In genomic region chr14:35429951-35430350, GRCh38 we compare ENCODE assay signal across 30 cellular contexts. TPM values are rescaled to one million over a fixed set of nuclear protein-coding genes. Genes with fewer than 3 reads are reported as not detected.
DNase-seq lines count a peak whose midpoint lies in the region; ATAC-seq and TF ChIP-seq lines count a peak whose summit lies in the region.
"Had no signal": no experiment of that assay in that cellular context is flagged by ENCODE, and none has a peak within 500 bp of the region (broad histone marks: within the 10 kb centered on the region; RNA-seq: fewer than 3 reads in every experiment).

No MANE protein-coding gene starts in this region.

- H3K4me3 ChIP-seq in mammary epithelial cell (replicated peaks in 1 of 3; ENCODE audit: insufficient read depth in 1 of 3, low read depth in 2 of 3, low read length in 3 of 3) (no peak overlapping the region), breast epithelium (no peak overlapping the region), osteoblast (ENCODE audit: insufficient read depth, low read length) (no peak overlapping the region)
- H3K4me3 ChIP-seq: body of pancreas, heart right ventricle, tibial artery had no signal

- H3K9ac ChIP-seq in mammary epithelial cell (ENCODE audit: insufficient read depth, low read length) (no peak overlapping the region), H9 (ENCODE audit: extremely low read depth, insufficient read length, low read length) (no peak overlapping the region)
- H3K9ac ChIP-seq: KMS-11 had no signal

- no peak overlapping the region for H2AK5ac ChIP-seq in H9 (ENCODE audit: insufficient read length, low read length)

- no peak overlapping the region for H3K4ac ChIP-seq in H9 (ENCODE audit: low read depth, low read length)

- H2AFZ ChIP-seq in mammary epithelial cell (ENCODE audit: low read depth, low read length) = peak overlapping the region; percentile 33
- H2AFZ ChIP-seq in H9 (ENCODE audit: low read length) = peak overlapping the region; percentile 25
- peak overlapping the region; percentile 80 for H2AFZ ChIP-seq in osteoblast (ENCODE audit: low read length)

- H3K23me2 ChIP-seq in H9 (ENCODE audit: insufficient read length, low read depth, low read length, poor library complexity, severe bottlenecking) = no peaks in the 10 kb centered on the region

- no peaks in the 10 kb centered on the region; a peak in 1 of 5 replicates for H3K9me3 Mint-ChIP-seq in H9
- H3K9me3 Mint-ChIP-seq in activated T-helper 1 cell treated with anti-CD3 and anti-CD28 coated beads, Interleukin-12 subunit alpha, Interleukin-12 subunit beta, Interleukin-2, Interleukin-4 antibody, amounts not matched to agents 30 ng/mL and 10 ng/mL and 1 ng/mL, durations not matched to agents 14 hours and 24 hours and 36 hours = no peaks in the 10 kb centered on the region
- H3K9me3 Mint-ChIP-seq: activated T-cell treated with anti-CD3 and anti-CD28 coated beads, Interleukin-2, amount 50 U/mL, for 24 hours; dendritic cell treated with granulocyte-macrophage colony-stimulating factor and Interleukin-4, amounts not matched to agents 40 ng/mL and 50 ng/mL, for 4 days; naive B cell had no signal

- H4K91ac ChIP-seq in H9 (ENCODE audit: insufficient read length, low read depth, low read length) = no peak overlapping the region

- H3K4me1 ChIP-seq in mammary epithelial cell (ENCODE audit: insufficient read depth, low read length) = no peaks in the 10 kb centered on the region
- no peaks in the 10 kb centered on the region for H3K4me1 ChIP-seq in breast epithelium
- H3K4me1 ChIP-seq in H9 (ENCODE audit: insufficient read depth, low read length) = peaks cover 2% of the 10 kb centered on the region; the same call in 1 of the 2 replicates
- no peaks in the 10 kb centered on the region for H3K4me1 ChIP-seq in osteoblast (ENCODE audit: insufficient read depth, low read length)
- H3K4me1 ChIP-seq: body of pancreas, heart right ventricle, tibial artery had no signal

- H3K27ac Mint-ChIP-seq in H9 = 0 out of 7 replicates have a peak overlapping the region, but pooled peaks of 1 of the 3 experiments have one; percentile 6
- peak overlapping the region; percentile 3 for H3K27ac Mint-ChIP-seq in activated T-helper 1 cell treated with anti-CD3 and anti-CD28 coated beads, Interleukin-12 subunit alpha, Interleukin-12 subunit beta, Interleukin-2, Interleukin-4 antibody, amounts not matched to agents 30 ng/mL and 10 ng/mL and 1 ng/mL, durations not matched to agents 14 hours and 24 hours and 36 hours
- H3K27ac Mint-ChIP-seq: activated T-cell treated with anti-CD3 and anti-CD28 coated beads, Interleukin-2, amount 50 U/mL, for 24 hours; dendritic cell treated with granulocyte-macrophage colony-stimulating factor and Interleukin-4, amounts not matched to agents 40 ng/mL and 50 ng/mL, for 4 days had no signal

- no peaks in the 10 kb centered on the region for H3K9me3 ChIP-seq in mammary epithelial cell (replicated peaks; ENCODE audit: insufficient read depth, low read length)
- H3K9me3 ChIP-seq in breast epithelium = no peaks in the 10 kb centered on the region
- no peaks in the 10 kb centered on the region for H3K9me3 ChIP-seq in H9 (ENCODE audit: control insufficient read depth, low read depth, low read length)
- no peaks in the 10 kb centered on the region for H3K9me3 ChIP-seq in osteoblast (ENCODE audit: low read depth, low read length)
- H3K9me3 ChIP-seq: body of pancreas, heart right ventricle, tibial artery had no signal

- H2BK5ac ChIP-seq in H9 (ENCODE audit: insufficient read length, low read length) = no peak overlapping the region

- H2BK12ac ChIP-seq in H9 (ENCODE audit: insufficient read length, low read depth, low read length) = no peak overlapping the region

- no peak for DNase-seq in mammary epithelial cell
- DNase-seq in breast epithelium (ENCODE audit: low spot score in 2 of 2) = no peak
- no peak for DNase-seq in H9
- DNase-seq in activated T-helper 1 cell treated with anti-CD3 and anti-CD28 coated beads, Interleukin-12 subunit alpha, Interleukin-12 subunit beta, Interleukin-2, Interleukin-4 antibody, amounts not matched to agents 30 ng/mL and 10 ng/mL and 1 ng/mL, durations not matched to agents 14 hours and 24 hours and 36 hours (ENCODE audit: low spot score) = no peak
- DNase-seq in osteoblast (ENCODE audit: insufficient read length, low spot score, missing footprints) = no peak
- no peak for DNase-seq in OCI-M1 (lab: John Stamatoyannopoulos, UW)
- DNase-seq in stimulated activated naive CD4-positive, alpha-beta T cell treated with Interleukin-2 at 50 U/mL for 16 hours (lab: John Stamatoyannopoulos, UW) = no peak
- DNase-seq: activated CD4-positive, alpha-beta T cell treated with anti-CD3 and anti-CD28 coated beads for 48 hours; activated naive CD4-positive, alpha-beta T cell; activated T-cell treated with anti-CD3 and anti-CD28 coated beads, Interleukin-2, amount 50 U/mL, for 24 hours; body of pancreas; C1 segment of cervical spinal cord; DMS53; foreskin melanocyte; heart right ventricle; kidney; midbrain; naive B cell; NCI-H1417; NCI-H2029 treated with DMSO at 0.1 percent for 48 hours; NCI-H2227 treated with DMSO at 0.1 percent for 48 hours; NCI-H526 treated with DMSO at 0.1 percent for 48 hours; SHP77 treated with DMSO at 0.1 percent for 48 hours; stimulated activated CD4-positive, alpha-beta T cell treated with anti-CD3 and anti-CD28 coated beads, Interleukin-4, amount 100 ng/mL, for 24 hours; T1000; tibial artery; WERI-Rb-1 had no signal

- intact Hi-C loops in mammary epithelial cell (cut with micrococcal nuclease) = no loop called here
- intact Hi-C loops in breast epithelium (cut with DNase I; ENCODE audit: low total_unique reads) = no loop called here
- intact Hi-C loops in activated T-helper 1 cell treated with anti-CD3 and anti-CD28 coated beads, Interleukin-12 subunit alpha, Interleukin-12 subunit beta, Interleukin-2, Interleukin-4 antibody, amounts not matched to agents 30 ng/mL and 10 ng/mL and 1 ng/mL, durations not matched to agents 14 hours and 24 hours and 36 hours (cut with micrococcal nuclease) = no loop called here

- H3K4me3 Mint-ChIP-seq in H9 = no peak overlapping the region
- H3K4me3 Mint-ChIP-seq in activated T-helper 1 cell treated with anti-CD3 and anti-CD28 coated beads, Interleukin-12 subunit alpha, Interleukin-12 subunit beta, Interleukin-2, Interleukin-4 antibody, amounts not matched to agents 30 ng/mL and 10 ng/mL and 1 ng/mL, durations not matched to agents 14 hours and 24 hours and 36 hours = no peak overlapping the region
- H3K4me3 Mint-ChIP-seq: activated T-cell treated with anti-CD3 and anti-CD28 coated beads, Interleukin-2, amount 50 U/mL, for 24 hours; dendritic cell treated with granulocyte-macrophage colony-stimulating factor and Interleukin-4, amounts not matched to agents 40 ng/mL and 50 ng/mL, for 4 days had no signal

- no peak overlapping the region for H3T11ph ChIP-seq in H9 (ENCODE audit: low read length)

- no peaks in the 10 kb centered on the region for H3K27me3 Mint-ChIP-seq in H9 (ENCODE audit: low read depth)
- no peaks in the 10 kb centered on the region for H3K27me3 Mint-ChIP-seq in activated T-helper 1 cell treated with anti-CD3 and anti-CD28 coated beads, Interleukin-12 subunit alpha, Interleukin-12 subunit beta, Interleukin-2, Interleukin-4 antibody, amounts not matched to agents 30 ng/mL and 10 ng/mL and 1 ng/mL, durations not matched to agents 14 hours and 24 hours and 36 hours (ENCODE audit: insufficient read depth)
- H3K27me3 Mint-ChIP-seq: activated T-cell treated with anti-CD3 and anti-CD28 coated beads, Interleukin-2, amount 50 U/mL, for 24 hours; dendritic cell treated with granulocyte-macrophage colony-stimulating factor and Interleukin-4, amounts not matched to agents 40 ng/mL and 50 ng/mL, for 4 days; naive B cell had no signal

- 76% methylated on average over 4 of the region's 4 CpGs for WGBS in mammary epithelial cell (ENCODE audit: low coverage, missing lambda C conversion rate)
- no CpG with 5 or more reads among the region's 4 CpGs for WGBS in H9 (ENCODE audit: extremely low coverage, insufficient read length, low lambda C conversion rate)

- H3K23ac ChIP-seq in H9 (ENCODE audit: insufficient read length, low read depth, low read length) = no peak overlapping the region

- no peak overlapping the region for H3K14ac ChIP-seq in H9 (ENCODE audit: insufficient read depth, low read length)

- H3K4me2 ChIP-seq in mammary epithelial cell (ENCODE audit: insufficient read depth, low read depth, low read length) (no peak overlapping the region), H9 (ENCODE audit: insufficient read depth, insufficient read length, low read length) (no peak overlapping the region), osteoblast (ENCODE audit: insufficient read depth, low read length) (peak overlapping the region; percentile 44)
- H3K4me2 ChIP-seq: KMS-11 had no signal

- H4K5ac ChIP-seq in H9 (ENCODE audit: insufficient read length, low read depth, low read length) = no peak overlapping the region

- no peaks in the 10 kb centered on the region for H3K36me3 ChIP-seq in mammary epithelial cell (ENCODE audit: insufficient read depth, low read length)
- H3K36me3 ChIP-seq in breast epithelium = no peaks in the 10 kb centered on the region
- H3K36me3 ChIP-seq in osteoblast (ENCODE audit: insufficient read depth, low read length) = no peaks in the 10 kb centered on the region
- H3K36me3 ChIP-seq: heart right ventricle, tibial artery, WERI-Rb-1 had no signal

- H3K27me3 ChIP-seq in mammary epithelial cell (ENCODE audit: insufficient read depth, low read length) (no peaks in the 10 kb centered on the region), breast epithelium (no peaks in the 10 kb centered on the region), H9 (ENCODE audit: insufficient read depth, low read length) (no peaks in the 10 kb centered on the region), osteoblast (ENCODE audit: insufficient read depth, low read length) (no peaks in the 10 kb centered on the region)
- H3K27me3 ChIP-seq: body of pancreas, heart right ventricle, tibial artery had no signal

- H4K20me1 ChIP-seq in mammary epithelial cell (ENCODE audit: insufficient read depth, low read length) (no peaks in the 10 kb centered on the region), H9 (ENCODE audit: control insufficient read depth, insufficient read depth, insufficient read length) (no peaks in the 10 kb centered on the region), osteoblast (ENCODE audit: insufficient read depth, low read length) (no peaks in the 10 kb centered on the region)

- no peak for TF ChIP-seq POLR2A in breast epithelium (IDR thresholded peaks at IDR 0.05)

- in situ Hi-C loops in mammary epithelial cell (cut with MboI; ENCODE audit: low sequenced_read_pairs in 2 of 2) = loop anchor here (25.0 kb wide), 1 partner anchor 257 kb away; no protein-coding TSS in a partner anchor

- no peak for TF ChIP-seq CTCF in mammary epithelial cell (conservative IDR thresholded peaks at IDR 0.05 in 1 of 2, IDR thresholded peaks at IDR 0.05 in 1 of 2; ENCODE audit: extremely low read depth in 1 of 2, insufficient read depth in 1 of 2, low read depth in 1 of 2, low read length in 2 of 2)
- no peak for TF ChIP-seq CTCF in breast epithelium (IDR thresholded peaks at IDR 0.05)
- TF ChIP-seq CTCF in H9 (conservative IDR thresholded peaks at IDR 0.05) = no peak
- TF ChIP-seq CTCF in osteoblast (IDR thresholded peaks at IDR 0.05; ENCODE audit: extremely low read depth, low read depth, low read length) = no peak

- H3K56ac ChIP-seq in H9 (ENCODE audit: insufficient read length, low read depth, low read length) = no peak overlapping the region

- H3K4me1 Mint-ChIP-seq in H9 = no peaks in the 10 kb centered on the region; a peak in 1 of 4 replicates
- H3K4me1 Mint-ChIP-seq in activated T-helper 1 cell treated with anti-CD3 and anti-CD28 coated beads, Interleukin-12 subunit alpha, Interleukin-12 subunit beta, Interleukin-2, Interleukin-4 antibody, amounts not matched to agents 30 ng/mL and 10 ng/mL and 1 ng/mL, durations not matched to agents 14 hours and 24 hours and 36 hours (ENCODE audit: low read depth) = peaks cover 24% of the 10 kb centered on the region

- H4K8ac ChIP-seq in H9 (replicated peaks; ENCODE audit: insufficient read length, low read depth, low read length) = no peak overlapping the region

- dilution Hi-C loops in mammary epithelial cell (cut with HindIII; ENCODE audit: low sequenced_read_pairs) = loop anchor here (5.0 kb wide), 1 partner anchor 247 kb away; no protein-coding TSS in a partner anchor

- CTCF ChIA-PET in mammary epithelial cell (lab: Charles Lee; ENCODE audit: low non-redundant PET) = no interaction called here

- no peaks in the 10 kb centered on the region for H3K36me3 Mint-ChIP-seq in H9 (ENCODE audit: insufficient read depth in 1 of 3, low read depth in 3 of 3)
- H3K36me3 Mint-ChIP-seq in activated T-helper 1 cell treated with anti-CD3 and anti-CD28 coated beads, Interleukin-12 subunit alpha, Interleukin-12 subunit beta, Interleukin-2, Interleukin-4 antibody, amounts not matched to agents 30 ng/mL and 10 ng/mL and 1 ng/mL, durations not matched to agents 14 hours and 24 hours and 36 hours (ENCODE audit: low read depth) = no peaks in the 10 kb centered on the region
- H3K36me3 Mint-ChIP-seq: naive B cell had no signal

- H3K79me1 ChIP-seq in H9 (ENCODE audit: insufficient read depth, low read depth, low read length, poor library complexity, severe bottlenecking) = no peaks in the 10 kb centered on the region

- H2BK20ac ChIP-seq in H9 (ENCODE audit: low read depth, low read length, poor library complexity, severe bottlenecking) = no peak overlapping the region

- no TSS peak for BruUV-seq in mammary epithelial cell (replicated peaks; lab: Mats Ljungman, UMichigan)

- H3K18ac ChIP-seq in H9 (ENCODE audit: insufficient read length, low read depth, low read length) = no peak overlapping the region

- no peak overlapping the region for H3K27ac ChIP-seq in mammary epithelial cell (ENCODE audit: insufficient read depth, low read depth, low read length)
- no peak overlapping the region for H3K27ac ChIP-seq in breast epithelium
- H3K27ac ChIP-seq in H9 (ENCODE audit: insufficient read length, low read depth, low read length) = no peak overlapping the region
- no peak overlapping the region for H3K27ac ChIP-seq in osteoblast (ENCODE audit: low read depth, low read length)
- H3K27ac ChIP-seq: body of pancreas, heart right ventricle, KMS-11, tibial artery, WERI-Rb-1 had no signal

- no peak overlapping the region for H2BK120ac ChIP-seq in H9 (ENCODE audit: low read depth, low read length, poor library complexity, severe bottlenecking)

- H2BK15ac ChIP-seq in H9 (ENCODE audit: low read depth, low read length) = no peak overlapping the region

- H3K79me2 ChIP-seq in mammary epithelial cell (ENCODE audit: insufficient read depth, low read length) (no peaks in the 10 kb centered on the region), H9 (ENCODE audit: insufficient read depth, low read length) (no peaks in the 10 kb centered on the region), osteoblast (ENCODE audit: insufficient read depth, low read length) (no peaks in the 10 kb centered on the region)

- no peak for ATAC-seq in HG02763 (IDR thresholded peaks at IDR 0.05; ENCODE audit: unreplicated experiment)
- ATAC-seq: body of pancreas, heart right ventricle had no signal

RNA-seq across cellular contexts. Expression of gene NFKBIA, which starts 25.4 kb away (rescaled TPM):
- total RNA-seq in mammary epithelial cell (10 to 100 TPM; 81.0 to 86.7 TPM), breast epithelium (100 to 1,000 TPM; 418 to 546 (median 422) TPM), H9 (2021) (38.4 and 39.1 TPM in 2 replicates), osteoblast (43.6 and 51.0 TPM in 2 replicates)
- polyA plus RNA-seq in mammary epithelial cell = 59.8 TPM
- polyA minus RNA-seq in mammary epithelial cell = 117 TPM
- 591 and 599 TPM in 2 replicates for total RNA-seq in activated T-helper 1 cell treated with anti-CD3 and anti-CD28 coated beads, Interleukin-12 subunit alpha, Interleukin-12 subunit beta, Interleukin-2, Interleukin-4 antibody, amounts not matched to agents 30 ng/mL and 10 ng/mL and 1 ng/mL, durations not matched to agents 14 hours and 24 hours and 36 hours

Comparison
In these comparisons a context has a peak if more than half of its experiments do, and no peak if none do; other contexts are left out.
1. H2AFZ ChIP-seq: peak in every context shown above with its lines; median percentile 80 in osteoblast; 33 in mammary epithelial cell; 25 in H9.